ENCODE assay signal across 9 cellular contexts in the genomic region with DNA sequence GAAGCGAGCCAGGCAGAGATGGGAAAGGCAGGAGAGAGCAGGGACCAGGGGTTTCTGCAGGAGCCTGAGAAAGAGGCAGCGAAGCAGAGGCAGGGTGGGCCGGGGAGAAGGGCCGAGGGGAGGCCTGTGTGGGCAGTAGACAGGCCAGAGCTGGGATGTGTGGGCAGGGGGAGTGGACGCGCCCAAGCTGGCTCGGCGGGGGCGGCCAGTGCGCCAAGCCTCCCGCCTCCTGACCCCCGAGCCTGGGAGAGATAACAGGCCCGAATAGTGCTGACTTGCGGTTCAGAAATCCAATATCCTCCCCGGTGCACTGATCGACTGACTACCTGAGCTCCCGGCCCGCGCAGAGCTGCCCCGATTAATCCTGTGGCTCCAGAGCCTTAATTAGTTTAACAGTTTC. TPM values are rescaled to one million over a fixed set of nuclear protein-coding genes. Genes with fewer than 3 reads are reported as not detected.
A peak's percentile ranks its signal among the peaks of the same experiment; 100 is the strongest.
DNase-seq lines count a peak whose midpoint lies in the region; ATAC-seq and TF ChIP-seq lines count a peak whose summit lies in the region.
"Had no signal": no experiment of that assay in that cellular context is flagged by ENCODE, and none has a peak within 500 bp of the region (broad histone marks: within the 10 kb centered on the region; RNA-seq: fewer than 3 reads in every experiment).

No MANE protein-coding gene starts in this region.

- H3K36me3 ChIP-seq in mesenchymal stem cell (ENCODE audit: control insufficient read depth in 1 of 2, insufficient read depth in 2 of 2, low read depth in 1 of 2, low read length in 2 of 2) (peaks cover 15 to 45% of the 10 kb centered on the region in 2 experiments), MM.1S (replicated peaks; ENCODE audit: insufficient read depth, low read length) (no peaks in the 10 kb centered on the region)

- H3K4ac ChIP-seq in mesenchymal stem cell (ENCODE audit: low read depth in 1 of 2, low read length in 2 of 2): peak overlapping the region; percentile 67 to 76

- no peak overlapping the region for H2AK5ac ChIP-seq in mesenchymal stem cell (ENCODE audit: low read length, severe bottlenecking)

- H4K8ac ChIP-seq in mesenchymal stem cell (ENCODE audit: low read length): peak overlapping the region; percentile 66

- H3K4me1 ChIP-seq in mesenchymal stem cell (ENCODE audit: control insufficient read depth, insufficient read depth, low read depth, low read length) (peaks cover 77% of the 10 kb centered on the region), MM.1S (ENCODE audit: low read length) (peaks cover 8% of the 10 kb centered on the region)

- H4K91ac ChIP-seq in mesenchymal stem cell (ENCODE audit: low read length): peak overlapping the region; percentile 64

- H3K18ac ChIP-seq in mesenchymal stem cell (ENCODE audit: low read depth in 1 of 2, low read length in 2 of 2): peak overlapping the region; percentile 78 to 79

- no peak for TF ChIP-seq CTCF in HFFc6 (IDR thresholded peaks at IDR 0.05)
- no peak for TF ChIP-seq CTCF in MM.1S (IDR thresholded peaks at IDR 0.05; ENCODE audit: low read length)

- no peaks in the 10 kb centered on the region for H3K9me3 Mint-ChIP-seq in HFFc6
- no peaks in the 10 kb centered on the region for H3K9me3 Mint-ChIP-seq in stimulated activated naive B cell treated with anti-CD40 and anti-IgM and Interleukin-4, amounts not matched to agents 10 μg/mL and 1 μg/mL and 100 μg/mL, for 72 hours
- no peaks in the 10 kb centered on the region for H3K9me3 Mint-ChIP-seq in activated naive CD4-positive, alpha-beta T cell treated with anti-CD3 and anti-CD28 coated beads, Interleukin-2, amount 10 ng/mL, durations not matched to agents 7 days and 5 days

- 55% methylated on average over 18 of the region's 20 CpGs for WGBS in mesenchymal stem cell

- H3K23ac ChIP-seq in mesenchymal stem cell (ENCODE audit: low read length in 2 of 2): no peak overlapping the region

- H3K4me2 ChIP-seq in mesenchymal stem cell (ENCODE audit: low read length, poor library complexity, severe bottlenecking) (no peak overlapping the region), MM.1S (ENCODE audit: low read depth, low read length) (no peak overlapping the region)

- H2BK5ac ChIP-seq in mesenchymal stem cell (ENCODE audit: low read depth, low read length, poor library complexity, severe bottlenecking): no peak overlapping the region

- no peaks in the 10 kb centered on the region for H4K20me1 ChIP-seq in MM.1S (ENCODE audit: insufficient read depth, low read length)

- CTCF ChIA-PET in activated naive CD4-positive, alpha-beta T cell treated with anti-CD3 and anti-CD28 coated beads, Interleukin-2, amount 10 ng/mL, durations not matched to agents 7 days and 5 days (lab: Charles Lee): no interaction called here

- DNase-seq in HFFc6: no peak
- DNase-seq in mesenchymal stem cell: no peak
- DNase-seq in stimulated activated naive B cell treated with anti-CD40 and anti-IgM and Interleukin-4, amounts not matched to agents 10 μg/mL and 1 μg/mL and 100 μg/mL, for 72 hours: no peak
- no peak for DNase-seq in AG08396 (ENCODE audit: low spot score)
- DNase-seq in MM.1S: no peak
- no peak for DNase-seq in activated naive CD4-positive, alpha-beta T cell treated with anti-CD3 and anti-CD28 coated beads, Interleukin-2, amount 10 ng/mL, durations not matched to agents 7 days and 5 days
- DNase-seq: NCI-H1105 treated with DMSO at 0.1 percent for 48 hours had no signal

- H3K9ac ChIP-seq in mesenchymal stem cell (ENCODE audit: low read length) (peak overlapping the region; percentile 78), MM.1S (ENCODE audit: low read length) (no peak overlapping the region)

- peak overlapping the region; percentile 55 for H2BK120ac ChIP-seq in mesenchymal stem cell (ENCODE audit: low read depth, low read length)

- H3K27me3 ChIP-seq in mesenchymal stem cell (ENCODE audit: control insufficient read depth in 1 of 2, insufficient read depth in 1 of 2, low read length in 2 of 2) (no peaks in the 10 kb centered on the region), MM.1S (replicated peaks; ENCODE audit: insufficient read depth, low read length) (no peaks in the 10 kb centered on the region)

- peak overlapping the region in 1 of 2 experiments; percentile 89 for H3K14ac ChIP-seq in mesenchymal stem cell (ENCODE audit: low read length in 2 of 2)

- H3K79me1 ChIP-seq in mesenchymal stem cell (replicated peaks; ENCODE audit: low read length, poor library complexity, severe bottlenecking): peaks cover 44% of the 10 kb centered on the region

- H3K27me3 Mint-ChIP-seq in HFFc6 (ENCODE audit: insufficient read depth): peaks cover 3% of the 10 kb centered on the region
- H3K27me3 Mint-ChIP-seq in stimulated activated naive B cell treated with anti-CD40 and anti-IgM and Interleukin-4, amounts not matched to agents 10 μg/mL and 1 μg/mL and 100 μg/mL, for 72 hours: no peaks in the 10 kb centered on the region
- H3K27me3 Mint-ChIP-seq in activated naive CD4-positive, alpha-beta T cell treated with anti-CD3 and anti-CD28 coated beads, Interleukin-2, amount 10 ng/mL, durations not matched to agents 7 days and 5 days: no peaks in the 10 kb centered on the region

- H2AFZ ChIP-seq in mesenchymal stem cell (ENCODE audit: low read depth, low read length) (no peak overlapping the region), MM.1S (ENCODE audit: low read length) (no peak overlapping the region)

- H2BK12ac ChIP-seq in mesenchymal stem cell (ENCODE audit: low read length in 2 of 2): peak overlapping the region in 1 of 2 experiments; percentile 71

- H3K4me3 Mint-ChIP-seq in HFFc6: peak overlapping the region; percentile 48; the same call in 1 of the 2 replicates
- no peak overlapping the region for H3K4me3 Mint-ChIP-seq in stimulated activated naive B cell treated with anti-CD40 and anti-IgM and Interleukin-4, amounts not matched to agents 10 μg/mL and 1 μg/mL and 100 μg/mL, for 72 hours
- H3K4me3 Mint-ChIP-seq in activated naive CD4-positive, alpha-beta T cell treated with anti-CD3 and anti-CD28 coated beads, Interleukin-2, amount 10 ng/mL, durations not matched to agents 7 days and 5 days: no peak overlapping the region

- H3K4me3 ChIP-seq in mesenchymal stem cell (ENCODE audit: insufficient read depth in 1 of 2, low read depth in 1 of 2, low read length in 2 of 2) (peak overlapping the region in 1 of 2 experiments; percentile 36), MM.1S (ENCODE audit: low read length) (no peak overlapping the region)

- peaks cover 78% of the 10 kb centered on the region for H3K4me1 Mint-ChIP-seq in HFFc6 (ENCODE audit: low read depth)
- peaks cover 40 to 54% of the 10 kb centered on the region in 2 donors for H3K4me1 Mint-ChIP-seq in stimulated activated naive B cell treated with anti-CD40 and anti-IgM and Interleukin-4, amounts not matched to agents 10 μg/mL and 1 μg/mL and 100 μg/mL, for 72 hours
- peaks cover 15% of the 10 kb centered on the region for H3K4me1 Mint-ChIP-seq in activated naive CD4-positive, alpha-beta T cell treated with anti-CD3 and anti-CD28 coated beads, Interleukin-2, amount 10 ng/mL, durations not matched to agents 7 days and 5 days

- H3F3A ChIP-seq in MM.1S (ENCODE audit: insufficient read depth, low read length): peaks cover 5% of the 10 kb centered on the region; the same call in 1 of the 2 replicates

- peak overlapping the region; percentile 87 for H3K27ac ChIP-seq in cingulate gyrus (ENCODE audit: low read depth, low read length)
- no peak overlapping the region for H3K27ac ChIP-seq in mesenchymal stem cell (ENCODE audit: low read length, poor library complexity, severe bottlenecking)
- H3K27ac ChIP-seq in MM.1S (ENCODE audit: low read length): no peak overlapping the region

- H3K27ac Mint-ChIP-seq in HFFc6: peak overlapping the region; percentile 79
- H3K27ac Mint-ChIP-seq in stimulated activated naive B cell treated with anti-CD40 and anti-IgM and Interleukin-4, amounts not matched to agents 10 μg/mL and 1 μg/mL and 100 μg/mL, for 72 hours: peak overlapping the region; percentile 75
- no peak overlapping the region for H3K27ac Mint-ChIP-seq in activated naive CD4-positive, alpha-beta T cell treated with anti-CD3 and anti-CD28 coated beads, Interleukin-2, amount 10 ng/mL, durations not matched to agents 7 days and 5 days

- no peaks in the 10 kb centered on the region for H3K79me2 ChIP-seq in MM.1S (ENCODE audit: low read length)

- H2BK15ac ChIP-seq in mesenchymal stem cell (ENCODE audit: low read depth, poor library complexity, severe bottlenecking): peak overlapping the region; percentile 78

- H3K36me3 Mint-ChIP-seq in HFFc6 (ENCODE audit: low read depth): no peaks in the 10 kb centered on the region
- no peaks in the 10 kb centered on the region for H3K36me3 Mint-ChIP-seq in stimulated activated naive B cell treated with anti-CD40 and anti-IgM and Interleukin-4, amounts not matched to agents 10 μg/mL and 1 μg/mL and 100 μg/mL, for 72 hours
- peaks cover 3% of the 10 kb centered on the region for H3K36me3 Mint-ChIP-seq in activated naive CD4-positive, alpha-beta T cell treated with anti-CD3 and anti-CD28 coated beads, Interleukin-2, amount 10 ng/mL, durations not matched to agents 7 days and 5 days

- no peak for ATAC-seq in stimulated activated naive B cell treated with anti-CD40 and anti-IgM and Interleukin-4, amounts not matched to agents 10 μg/mL and 1 μg/mL and 100 μg/mL, for 72 hours (replicated peaks)
- ATAC-seq in HG03135 (IDR thresholded peaks at IDR 0.05; ENCODE audit: unreplicated experiment): no peak

- H3K9me3 ChIP-seq in mesenchymal stem cell (ENCODE audit: control insufficient read depth, low read length) (no peaks in the 10 kb centered on the region), MM.1S (replicated peaks; ENCODE audit: insufficient read depth, low read length) (no peaks in the 10 kb centered on the region)

- H3K9me2 ChIP-seq in MM.1S (replicated peaks; ENCODE audit: insufficient read depth, low read length): no peaks in the 10 kb centered on the region

RNA-seq across cellular contexts. Expression of gene AHDC1, which starts 41.9 kb away (rescaled TPM):
- 10 to 100 TPM; 30.7 to 53.2 (median 34.7) TPM for total RNA-seq in HFFc6 (2021; fragmentation: NEBNext Ultra II Directional; extraction: Animal tissue kit (Norgen Biotek cat#: 25700))
- 27.0 TPM for polyA plus RNA-seq in mesenchymal stem cell (2013, experiment 1 of 2)
- polyA plus RNA-seq in mesenchymal stem cell (2013, experiment 2 of 2): 24.1 TPM
